ENCODE assay signal across 8 cellular contexts in genomic region chr17:36705651-36706436, GRCh38.
DNase-seq lines count a peak whose midpoint lies in the region; ATAC-seq, FAIRE-seq and TF ChIP-seq lines count a peak whose summit lies in the region.

No MANE protein-coding gene starts in this region.

- intact Hi-C loops in kidney (cut with DNase I): no loop called here

- H3K27me3 ChIP-seq in adipocyte (replicated peaks; ENCODE audit: control insufficient read depth, insufficient read depth, low read length): peaks cover 27% of the 10 kb centered on the region

- peak; percentile 81 to 92 for ATAC-seq in stimulated activated naive B cell treated with anti-CD40 and anti-IgM and Interleukin-4, amounts not matched to agents 10 μg/mL and 1 μg/mL and 100 μg/mL, for 72 hours (replicated peaks)
- ATAC-seq in HG03135 (IDR thresholded peaks at IDR 0.05; ENCODE audit: unreplicated experiment) (no peak), GM18868 (IDR thresholded peaks at IDR 0.05; ENCODE audit: unreplicated experiment) (no peak)

- H3K27ac ChIP-seq in kidney (ENCODE audit: low read depth in 2 of 2, low read length in 2 of 2): no peak overlapping the region

- H3K4me1 ChIP-seq in adipocyte (ENCODE audit: control insufficient read depth, insufficient read depth, low read length) (no peaks in the 10 kb centered on the region), kidney (ENCODE audit: control insufficient read depth in 1 of 2, insufficient read depth in 1 of 2, low read depth in 1 of 2, low read length in 2 of 2) (peaks cover 0 to 3% of the 10 kb centered on the region in 2 donors)

- no peak overlapping the region for H3K9ac ChIP-seq in adipocyte (ENCODE audit: low read length)
- H3K9ac ChIP-seq in kidney (ENCODE audit: low read length in 2 of 2): no peak overlapping the region

- peaks cover 43 to 52% of the 10 kb centered on the region in 2 donors for H3K27me3 Mint-ChIP-seq in stimulated activated naive B cell treated with anti-CD40 and anti-IgM and Interleukin-4, amounts not matched to agents 10 μg/mL and 1 μg/mL and 100 μg/mL, for 72 hours

- H3K4me3 Mint-ChIP-seq in stimulated activated naive B cell treated with anti-CD40 and anti-IgM and Interleukin-4, amounts not matched to agents 10 μg/mL and 1 μg/mL and 100 μg/mL, for 72 hours: no peak overlapping the region

- H3K36me3 ChIP-seq in adipocyte (ENCODE audit: control insufficient read depth, insufficient read depth, low read length, severe bottlenecking) (no peaks in the 10 kb centered on the region), kidney (ENCODE audit: control insufficient read depth in 1 of 2, insufficient read depth in 2 of 2, low read length in 2 of 2) (no peaks in the 10 kb centered on the region)

- DNase-seq in GM10248 (ENCODE audit: extremely low spot score) (peak; percentile 71), NAMALWA (ENCODE audit: low spot score) (peak; percentile 72), SK-N-DZ (ENCODE audit: low spot score) (peak; percentile 79), adipocyte (ENCODE audit: low read depth) (peak; percentile 7), kidney (no peak)
- DNase-seq in stimulated activated naive B cell treated with anti-CD40 and anti-IgM and Interleukin-4, amounts not matched to agents 10 μg/mL and 1 μg/mL and 100 μg/mL, for 72 hours: no peak

- peaks cover 0 to 7% of the 10 kb centered on the region in 2 donors for H3K4me1 Mint-ChIP-seq in stimulated activated naive B cell treated with anti-CD40 and anti-IgM and Interleukin-4, amounts not matched to agents 10 μg/mL and 1 μg/mL and 100 μg/mL, for 72 hours

- H3K27ac Mint-ChIP-seq in stimulated activated naive B cell treated with anti-CD40 and anti-IgM and Interleukin-4, amounts not matched to agents 10 μg/mL and 1 μg/mL and 100 μg/mL, for 72 hours: no peak overlapping the region

- POLR2A ChIA-PET in GM10248 (lab: Yijun Ruan, JAX): no interaction called here

- TF ChIP-seq CTCF in GM10248 (IDR thresholded peaks at IDR 0.05; ENCODE audit: control extremely low read depth, extremely low read depth, low read depth, missing control alignments) (peak; percentile 80), kidney (IDR thresholded peaks at IDR 0.05; ENCODE audit: borderline replicate concordance, extremely low read depth, insufficient read depth) (peak; percentile 43)

- no peaks in the 10 kb centered on the region for H3K9me3 ChIP-seq in adipocyte (ENCODE audit: control insufficient read depth, low read length)
- H3K9me3 ChIP-seq in kidney (ENCODE audit: control insufficient read depth in 1 of 2, low read length in 2 of 2): no peaks in the 10 kb centered on the region

- no peak overlapping the region for H3K4me3 ChIP-seq in adipocyte (ENCODE audit: low read length)
- H3K4me3 ChIP-seq in kidney (ENCODE audit: low read length in 2 of 2): no peak overlapping the region

- CTCF ChIA-PET in GM10248 (lab: Yijun Ruan, JAX): interaction anchor here (0.8 to 1.6 kb wide), 9 partner anchors 12 to 80 kb away, joined by 3 to 7 read pairs (median 3); no protein-coding TSS in a partner anchor

- no peaks in the 10 kb centered on the region for H3K36me3 Mint-ChIP-seq in stimulated activated naive B cell treated with anti-CD40 and anti-IgM and Interleukin-4, amounts not matched to agents 10 μg/mL and 1 μg/mL and 100 μg/mL, for 72 hours

- H3K9me3 Mint-ChIP-seq in stimulated activated naive B cell treated with anti-CD40 and anti-IgM and Interleukin-4, amounts not matched to agents 10 μg/mL and 1 μg/mL and 100 μg/mL, for 72 hours: no peaks in the 10 kb centered on the region

- FAIRE-seq in kidney (lab: Jason Lieb, UNC): no peak

Comparison
In these comparisons a context has a peak if more than half of its experiments do, and no peak if none do; other contexts are left out.
1. DNase-seq: peak in GM10248 (single experiment), NAMALWA (single experiment), SK-N-DZ (single experiment) and adipocyte (single experiment); none in kidney (single experiment) and stimulated activated naive B cell treated with anti-CD40 and anti-IgM and Interleukin-4, amounts not matched to agents 10 μg/mL and 1 μg/mL and 100 μg/mL, for 72 hours (single experiment).
2. ATAC-seq: peak in stimulated activated naive B cell treated with anti-CD40 and anti-IgM and Interleukin-4, amounts not matched to agents 10 μg/mL and 1 μg/mL and 100 μg/mL, for 72 hours (2 of 2); none in HG03135 (single experiment) and GM18868 (single experiment).